In genomic region chr1:156801409-156802121, GRCh38 we compare ENCODE assay signal across 11 cellular contexts. TPM values are rescaled to one million over a fixed set of nuclear protein-coding genes. Genes with fewer than 3 reads are reported as not detected.
DNase-seq lines count a peak whose midpoint lies in the region; ATAC-seq and TF ChIP-seq lines count a peak whose summit lies in the region.
"Had no signal": no experiment of that assay in that cellular context is flagged by ENCODE, and none has a peak within 500 bp of the region (broad histone marks: within the 10 kb centered on the region; RNA-seq: fewer than 3 reads in every experiment).

No MANE protein-coding gene starts in this region.

- H3K4me3 Mint-ChIP-seq in central memory CD8-positive, alpha-beta T cell: no peak overlapping the region
- H3K4me3 Mint-ChIP-seq: IgD-negative memory B cell had no signal

- H3K4me3 ChIP-seq in osteoblast (ENCODE audit: insufficient read depth, low read length): no peak overlapping the region
- H3K4me3 ChIP-seq: testis had no signal

- peaks cover 15% of the 10 kb centered on the region for H4K20me1 ChIP-seq in osteoblast (ENCODE audit: insufficient read depth, low read length)

- H3K9me3 ChIP-seq in osteoblast (ENCODE audit: low read depth, low read length): no peaks in the 10 kb centered on the region
- H3K9me3 ChIP-seq: testis had no signal

- H2AFZ ChIP-seq in osteoblast (ENCODE audit: low read length): no peak overlapping the region

- H3K4me1 ChIP-seq in osteoblast (ENCODE audit: insufficient read depth, low read length): peaks cover 29% of the 10 kb centered on the region

- ATAC-seq in central memory CD8-positive, alpha-beta T cell (replicated peaks; ENCODE audit: extremely low read depth, poor library complexity, severe bottlenecking): no peak
- no peak for ATAC-seq in HG03442 (IDR thresholded peaks at IDR 0.05; ENCODE audit: unreplicated experiment)

- peaks cover 39% of the 10 kb centered on the region for H3K36me3 ChIP-seq in osteoblast (ENCODE audit: insufficient read depth, low read length)

- DNase-seq in DMS53 (lab: John Stamatoyannopoulos, UW): peak; percentile 16
- no peak for DNase-seq in DMS53 treated with DMSO at 0.1 percent for 48 hours (lab: John Stamatoyannopoulos, UW; ENCODE audit: unreplicated experiment)
- DNase-seq in NCI-H2196 (lab: John Stamatoyannopoulos, UW; ENCODE audit: unreplicated experiment): peak; percentile 59
- DNase-seq in central memory CD8-positive, alpha-beta T cell (ENCODE audit: low spot score in 2 of 2): no peak
- no peak for DNase-seq in osteoblast (ENCODE audit: insufficient read length, low spot score, missing footprints)
- DNase-seq in effector CD4-positive, alpha-beta T cell: no peak
- no peak for DNase-seq in retina
- DNase-seq: 8988T, testis had no signal

- no peaks in the 10 kb centered on the region for H3K27me3 ChIP-seq in osteoblast (ENCODE audit: insufficient read depth, low read length)
- H3K27me3 ChIP-seq: testis had no signal

- TF ChIP-seq CTCF in osteoblast (IDR thresholded peaks at IDR 0.05; ENCODE audit: extremely low read depth, low read depth, low read length): peak; percentile 47

- peaks cover 36% of the 10 kb centered on the region for H3K4me1 Mint-ChIP-seq in central memory CD8-positive, alpha-beta T cell

- no peaks in the 10 kb centered on the region for H3K9me3 Mint-ChIP-seq in central memory CD8-positive, alpha-beta T cell
- H3K9me3 Mint-ChIP-seq: IgD-negative memory B cell had no signal

- no peaks in the 10 kb centered on the region for H3K79me2 ChIP-seq in osteoblast (ENCODE audit: insufficient read depth, low read length)

- peaks cover 47% of the 10 kb centered on the region for H3K36me3 Mint-ChIP-seq in central memory CD8-positive, alpha-beta T cell (ENCODE audit: insufficient read depth)

- no peak overlapping the region for H3K4me2 ChIP-seq in osteoblast (ENCODE audit: insufficient read depth, low read length)

- no peaks in the 10 kb centered on the region for H3K27me3 Mint-ChIP-seq in central memory CD8-positive, alpha-beta T cell
- H3K27me3 Mint-ChIP-seq: IgD-negative memory B cell had no signal

- peak overlapping the region; percentile 72 for H3K27ac Mint-ChIP-seq in central memory CD8-positive, alpha-beta T cell (ENCODE audit: low read depth)

- H3K27ac ChIP-seq in osteoblast (ENCODE audit: low read depth, low read length): peak overlapping the region; percentile 20
- H3K27ac ChIP-seq: testis had no signal

RNA-seq across cellular contexts. Expression of gene SH2D2A, which starts 15.1 kb away (rescaled TPM):
- 0.29 and 0.36 TPM in 2 replicates for total RNA-seq in osteoblast

RNA-seq across cellular contexts. Expression of gene PRCC, which starts 34.2 kb away (rescaled TPM):
- 18.0 and 22.8 TPM in 2 replicates for total RNA-seq in osteoblast

RNA-seq across cellular contexts. Expression of gene HDGF, which starts 50.1 kb away (rescaled TPM):
- 167 and 177 TPM in 2 replicates for total RNA-seq in osteoblast

RNA-seq across cellular contexts. Expression of gene INSRR, which starts 57.4 kb away (rescaled TPM):
- total RNA-seq in osteoblast: 0.29 and 0.36 TPM in 2 replicates

RNA-seq across cellular contexts. Expression of gene NTRK1, which starts 59.1 kb away (rescaled TPM):
- total RNA-seq in osteoblast: 0.36 and 0.88 TPM in 2 replicates

Comparison
In these comparisons a context has a peak if more than half of its experiments do, and no peak if none do; other contexts are left out.
1. DNase-seq: peak in DMS53 (single experiment) and NCI-H2196 (single experiment); none in DMS53 treated with DMSO at 0.1 percent for 48 hours (single experiment), central memory CD8-positive, alpha-beta T cell (0 of 2), osteoblast (single experiment), effector CD4-positive, alpha-beta T cell (single experiment) and retina (single experiment).